Comparison of ENCODE assay signal across 24 cellular contexts in genomic region chr18:35692866-35693265, GRCh38.
"Had no signal": no experiment of that assay in that cellular context is flagged by ENCODE, and none has a peak within 500 bp of the region (broad histone marks: within the 10 kb centered on the region; RNA-seq: fewer than 3 reads in every experiment).

No MANE protein-coding gene starts in this region.

- H3K4me3 Mint-ChIP-seq: activated naive CD8-positive, alpha-beta T cell; brain; effector memory CD8-positive, alpha-beta T cell; nephron; T-helper 1 cell treated with Interleukin-12 subunit alpha and Interleukin-12 subunit beta and Interleukin-4 antibody, amounts not matched to agents 30 μg/mL and 1 μg/mL, for 36 hours had no signal

- H3K27ac Mint-ChIP-seq: activated naive CD8-positive, alpha-beta T cell; activated T-helper 2 cell treated with anti-CD3 and anti-CD28 coated beads, Interferon-gamma antibody, Interleukin-2, Interleukin-4, amounts not matched to agents 10 μg/mL and 5 μg/mL and 100 μg/mL, durations not matched to agents 14 hours and 24 hours and 36 hours; brain; effector memory CD8-positive, alpha-beta T cell; nephron; T-helper 1 cell treated with Interleukin-12 subunit alpha and Interleukin-12 subunit beta and Interleukin-4 antibody, amounts not matched to agents 30 μg/mL and 1 μg/mL, for 36 hours had no signal

- H3K9me3 ChIP-seq: ascending aorta, heart left ventricle, left ventricle myocardium inferior, SK-N-SH, spleen, tibial nerve had no signal

- H3K27me3 Mint-ChIP-seq: activated naive CD8-positive, alpha-beta T cell; brain; effector memory CD8-positive, alpha-beta T cell had no signal

- ATAC-seq: effector memory CD8-positive, alpha-beta T cell; heart left ventricle; right cardiac atrium had no signal

- H3K4me1 ChIP-seq: ascending aorta, spleen had no signal

- H3K4me1 Mint-ChIP-seq: brain, nephron had no signal

- DNase-seq: activated CD4-positive, alpha-beta T cell treated with anti-CD3 and anti-CD28 coated beads, Interleukin-2, amount 50 U/mL, for 1 hour; activated CD4-positive, CD25-positive, alpha-beta regulatory T cell treated with anti-CD3 and anti-CD28 coated beads, Interleukin-2, amount 50 U/mL, for 72 hours; caudate nucleus; cortex of kidney; effector memory CD8-positive, alpha-beta T cell; foreskin fibroblast; heart left ventricle; kidney glomerular epithelial cell; left ventricle myocardium inferior; mammary epithelial cell; posterior cingulate gyrus; right cardiac atrium; SK-N-SH; spleen; stimulated activated naive CD4-positive, alpha-beta T cell treated with Interleukin-2 at 50 U/mL for 16 hours; SW 1271; T-helper 9 cell had no signal

- H3K4me3 ChIP-seq: ascending aorta, heart left ventricle, left ventricle myocardium inferior, spleen, tibial nerve had no signal

- H3K27ac ChIP-seq: ascending aorta, heart left ventricle, left ventricle myocardium inferior, spleen, tibial nerve had no signal

- H3K9me3 Mint-ChIP-seq: activated T-helper 2 cell treated with anti-CD3 and anti-CD28 coated beads, Interferon-gamma antibody, Interleukin-2, Interleukin-4, amounts not matched to agents 10 μg/mL and 5 μg/mL and 100 μg/mL, durations not matched to agents 14 hours and 24 hours and 36 hours; brain; effector memory CD8-positive, alpha-beta T cell; nephron; T-helper 1 cell treated with Interleukin-12 subunit alpha and Interleukin-12 subunit beta and Interleukin-4 antibody, amounts not matched to agents 30 μg/mL and 1 μg/mL, for 36 hours had no signal

- H3K27me3 ChIP-seq: ascending aorta, heart left ventricle, spleen, tibial nerve had no signal
